17 cellular contexts compared by ENCODE assay signal in the genomic region with DNA sequence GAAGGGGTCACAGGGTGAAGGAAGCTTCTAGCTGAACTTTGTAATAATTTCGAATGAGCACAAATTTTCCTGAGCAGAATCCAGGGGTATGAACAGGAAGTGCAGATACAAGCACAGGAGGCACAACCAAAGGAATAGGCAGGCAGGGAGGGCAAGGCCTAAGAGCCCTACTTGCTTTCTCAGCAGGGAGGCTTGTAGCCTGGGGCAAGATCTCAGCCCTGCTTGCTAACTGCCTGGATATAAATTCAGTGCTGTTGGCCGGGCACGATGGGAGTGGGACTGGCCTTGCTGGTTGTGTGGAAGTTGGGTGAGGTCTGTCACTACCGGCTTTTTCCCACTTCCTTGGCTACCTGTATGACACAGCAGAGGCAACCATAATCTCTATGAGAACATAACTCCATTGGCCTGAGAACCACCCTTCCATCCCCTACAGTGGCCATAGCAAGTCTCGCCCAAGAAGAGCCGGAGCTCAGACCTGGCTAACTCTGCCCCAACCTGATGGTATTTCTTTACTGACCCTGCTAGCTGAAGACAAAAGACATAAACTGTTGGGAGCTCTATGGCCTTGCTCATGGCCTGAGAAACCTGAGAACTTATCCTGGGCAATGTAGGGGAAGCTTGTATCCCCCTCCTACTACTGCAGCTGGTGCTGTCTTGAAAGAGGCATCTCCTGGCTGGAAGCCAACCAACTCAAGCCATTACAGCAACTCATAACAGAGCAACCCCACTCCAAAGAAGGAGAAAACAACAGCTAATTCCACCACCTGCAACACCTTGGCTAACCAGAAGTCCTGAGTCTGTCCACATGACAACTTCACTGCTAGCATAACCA. TPM values are rescaled to one million over a fixed set of nuclear protein-coding genes. Genes with fewer than 3 reads are reported as not detected.
"Had no signal": no experiment of that assay in that cellular context is flagged by ENCODE, and none has a peak within 500 bp of the region (broad histone marks: within the 10 kb centered on the region; RNA-seq: fewer than 3 reads in every experiment).

No MANE protein-coding gene starts in this region.

- H3K4me3 ChIP-seq: esophagus squamous epithelium, heart left ventricle, left ventricle myocardium inferior, testis had no signal

- H3K9me3 ChIP-seq: testis had no signal

- H3K27ac Mint-ChIP-seq: activated CD4-positive, alpha-beta memory T cell treated with anti-CD3 and anti-CD28 coated beads, Interleukin-2, amount 10 ng/mL, durations not matched to agents 7 days and 5 days; memory B cell; stimulated activated naive CD8-positive, alpha-beta T cell treated with anti-CD3 and anti-CD28 coated beads, Interleukin-15, amount 100 ng/mL, for 72 hours had no signal

- ATAC-seq: heart left ventricle; stimulated activated naive CD8-positive, alpha-beta T cell treated with anti-CD3 and anti-CD28 coated beads, Interleukin-15, amount 100 ng/mL, for 72 hours had no signal

- H3K27me3 ChIP-seq: esophagus squamous epithelium, heart left ventricle, testis had no signal

- H3K9me3 Mint-ChIP-seq: activated CD4-positive, alpha-beta memory T cell treated with anti-CD3 and anti-CD28 coated beads, Interleukin-2, amount 10 ng/mL, durations not matched to agents 7 days and 5 days had no signal

- FAIRE-seq: astrocyte, endometrium, keratinocyte had no signal

- H3K27ac ChIP-seq: heart left ventricle, left ventricle myocardium inferior, testis had no signal

- H3K36me3 Mint-ChIP-seq: memory B cell had no signal

- H3K4me1 Mint-ChIP-seq: memory B cell had no signal

- DNase-seq: activated CD4-positive, alpha-beta memory T cell treated with anti-CD3 and anti-CD28 coated beads, Interleukin-2, amount 10 ng/mL, durations not matched to agents 7 days and 5 days; activated CD8-positive, alpha-beta memory T cell treated with anti-CD3 and anti-CD28 coated beads, Interleukin-2, amount 50 U/mL, for 4 hours; activated naive CD4-positive, alpha-beta T cell; esophagus squamous epithelium; heart left ventricle; left ventricle myocardium inferior; stimulated activated CD4-positive, alpha-beta T cell treated with anti-CD3 and anti-CD28 coated beads, Interleukin-4, amount 100 ng/mL, for 24 hours; stimulated activated naive CD8-positive, alpha-beta T cell treated with anti-CD3 and anti-CD28 coated beads, Interleukin-15, amount 100 ng/mL, for 72 hours; T1000; testis had no signal

- H3K4me1 ChIP-seq: heart left ventricle, left ventricle myocardium inferior, testis had no signal

- H3K36me3 ChIP-seq: esophagus squamous epithelium, heart left ventricle, left ventricle myocardium inferior had no signal

- H3K4me3 Mint-ChIP-seq: activated CD4-positive, alpha-beta memory T cell treated with anti-CD3 and anti-CD28 coated beads, Interleukin-2, amount 10 ng/mL, durations not matched to agents 7 days and 5 days; memory B cell; stimulated activated naive CD8-positive, alpha-beta T cell treated with anti-CD3 and anti-CD28 coated beads, Interleukin-15, amount 100 ng/mL, for 72 hours had no signal

RNA-seq across cellular contexts. Expression of a gene that starts 38.6 kb away (rescaled TPM):
- total RNA-seq: activated CD4-positive, alpha-beta memory T cell treated with anti-CD3 and anti-CD28 coated beads, Interleukin-2, amount 10 ng/mL, durations not matched to agents 7 days and 5 days; astrocyte; esophagus squamous epithelium; heart left ventricle; left ventricle myocardium inferior; osteocyte; ureter had no signal
- polyA plus RNA-seq: heart left ventricle, keratinocyte, neural cell had no signal
